18 cellular contexts compared by ENCODE assay signal in genomic region chr10:69974551-69975155, GRCh38.
DNase-seq lines count a peak whose midpoint lies in the region; ATAC-seq and TF ChIP-seq lines count a peak whose summit lies in the region.
"Had no signal": no experiment of that assay in that cellular context is flagged by ENCODE, and none has a peak within 500 bp of the region (broad histone marks: within the 10 kb centered on the region; RNA-seq: fewer than 3 reads in every experiment).

No MANE protein-coding gene starts in this region.

- no peak overlapping the region for H3K4me3 Mint-ChIP-seq in activated T-cell treated with anti-CD3 and anti-CD28 coated beads, Interleukin-2, amount 50 U/mL, for 72 hours
- H3K4me3 Mint-ChIP-seq: activated naive CD4-positive, alpha-beta T cell treated with anti-CD3 and anti-CD28 coated beads for 36 hours; nephron had no signal

- H2AFZ ChIP-seq in osteoblast (ENCODE audit: low read length) = no peak overlapping the region

- no peaks in the 10 kb centered on the region for H3K79me2 ChIP-seq in osteoblast (ENCODE audit: insufficient read depth, low read length)

- H4K20me1 ChIP-seq in osteoblast (ENCODE audit: insufficient read depth, low read length) = no peaks in the 10 kb centered on the region

- H3K27ac ChIP-seq in osteoblast (ENCODE audit: low read depth, low read length) (no peak overlapping the region), foreskin keratinocyte (no peak overlapping the region)
- H3K27ac ChIP-seq: cardiac muscle cell had no signal

- peak overlapping the region; percentile 12 for H3K4me2 ChIP-seq in osteoblast (ENCODE audit: insufficient read depth, low read length)

- H3K36me3 Mint-ChIP-seq in activated T-cell treated with anti-CD3 and anti-CD28 coated beads, Interleukin-2, amount 50 U/mL, for 72 hours (ENCODE audit: insufficient read depth in 2 of 2) = peaks cover 2 to 4% of the 10 kb centered on the region in 2 donors

- DNase-seq in Daoy (ENCODE audit: low read depth) (peak; percentile 30), NCI-H2227 treated with DMSO at 0.1 percent for 48 hours (lab: John Stamatoyannopoulos, UW) (peak; percentile 73), brain pericyte (ENCODE audit: low read depth, low spot score) (peak; percentile 68), osteoblast (ENCODE audit: insufficient read length, low spot score, missing footprints) (peak; percentile 70), foreskin keratinocyte (no peak), NK-92 (lab: John Stamatoyannopoulos, UW; ENCODE audit: unreplicated experiment) (no peak)
- DNase-seq in activated T-cell treated with anti-CD3 and anti-CD28 coated beads, Interleukin-2, amount 50 U/mL, for 72 hours = no peak
- DNase-seq: activated CD8-positive, alpha-beta memory T cell treated with anti-CD3 and anti-CD28 coated beads, Interleukin-2, amount 50 U/mL, for 4 hours; activated naive CD4-positive, alpha-beta T cell treated with anti-CD3 and anti-CD28 coated beads for 36 hours; DND-41; GOT3; mammary epithelial cell; NCI-H2171 treated with DMSO at 0.1 percent for 48 hours; T-helper 2 cell had no signal

- peaks cover 5% of the 10 kb centered on the region for H3K4me1 Mint-ChIP-seq in activated T-cell treated with anti-CD3 and anti-CD28 coated beads, Interleukin-2, amount 50 U/mL, for 72 hours (ENCODE audit: low read depth)

- TF ChIP-seq CTCF in osteoblast (IDR thresholded peaks at IDR 0.05; ENCODE audit: extremely low read depth, low read depth, low read length) = no peak
- TF ChIP-seq CTCF in foreskin keratinocyte (conservative IDR thresholded peaks at IDR 0.05) = no peak

- peaks cover 3 to 10% of the 10 kb centered on the region in 2 donors for H3K9me3 Mint-ChIP-seq in activated T-cell treated with anti-CD3 and anti-CD28 coated beads, Interleukin-2, amount 50 U/mL, for 72 hours

- H3K9me3 ChIP-seq in osteoblast (ENCODE audit: low read depth, low read length) = no peaks in the 10 kb centered on the region

- no peaks in the 10 kb centered on the region for H3K36me3 ChIP-seq in osteoblast (ENCODE audit: insufficient read depth, low read length)
- H3K36me3 ChIP-seq: cardiac muscle cell had no signal

- H3K4me1 ChIP-seq in osteoblast (ENCODE audit: insufficient read depth, low read length) (peaks cover 27% of the 10 kb centered on the region), foreskin keratinocyte (no peaks in the 10 kb centered on the region)

- H3K27me3 ChIP-seq in osteoblast (ENCODE audit: insufficient read depth, low read length) (peaks cover 2% of the 10 kb centered on the region), foreskin keratinocyte (peaks cover 63% of the 10 kb centered on the region)
- H3K27me3 ChIP-seq: cardiac muscle cell had no signal

- no peak overlapping the region for H3K4me3 ChIP-seq in osteoblast (ENCODE audit: insufficient read depth, low read length)
- H3K4me3 ChIP-seq: cardiac muscle cell had no signal

- ATAC-seq in GM18861 (IDR thresholded peaks at IDR 0.05; ENCODE audit: unreplicated experiment) (no peak), foreskin keratinocyte (no peak)
- no peak for ATAC-seq in activated T-cell treated with anti-CD3 and anti-CD28 coated beads, Interleukin-2, amount 50 U/mL, for 72 hours (replicated peaks in 1 of 2)
- ATAC-seq: HepG2 had no signal

- H3K27ac Mint-ChIP-seq in activated T-cell treated with anti-CD3 and anti-CD28 coated beads, Interleukin-2, amount 50 U/mL, for 72 hours = no peak overlapping the region
- H3K27ac Mint-ChIP-seq: activated naive CD4-positive, alpha-beta T cell treated with anti-CD3 and anti-CD28 coated beads for 36 hours had no signal

- H3K27me3 Mint-ChIP-seq in activated T-cell treated with anti-CD3 and anti-CD28 coated beads, Interleukin-2, amount 50 U/mL, for 72 hours (ENCODE audit: low read depth) = peaks cover 24% of the 10 kb centered on the region

Comparison
In these comparisons a context has a peak if more than half of its experiments do, and no peak if none do; other contexts are left out.
1. DNase-seq: peak in Daoy (single experiment), NCI-H2227 treated with DMSO at 0.1 percent for 48 hours (single experiment), brain pericyte (single experiment) and osteoblast (single experiment); none in foreskin keratinocyte (0 of 2), activated T-cell treated with anti-CD3 and anti-CD28 coated beads, Interleukin-2, amount 50 U/mL, for 72 hours (0 of 2) and NK-92 (single experiment).